Comparison of ENCODE assay signal across 18 cellular contexts in genomic region chr15:97867870-97868269, GRCh38.
DNase-seq lines count a peak whose midpoint lies in the region; ATAC-seq and TF ChIP-seq lines count a peak whose summit lies in the region.
"Had no signal": no experiment of that assay in that cellular context is flagged by ENCODE, and none has a peak within 500 bp of the region (broad histone marks: within the 10 kb centered on the region; RNA-seq: fewer than 3 reads in every experiment).

No MANE protein-coding gene starts in this region.

- H3K9me3 ChIP-seq in RWPE2 (ENCODE audit: severe bottlenecking): peaks cover 3% of the 10 kb centered on the region
- no peaks in the 10 kb centered on the region for H3K9me3 ChIP-seq in left ventricle myocardium inferior (replicated peaks)
- no peaks in the 10 kb centered on the region for H3K9me3 ChIP-seq in upper lobe of right lung
- H3K9me3 ChIP-seq: Caco-2, SJCRH30 had no signal

- H3K36me3 ChIP-seq in RWPE2 (ENCODE audit: low read depth) (no peaks in the 10 kb centered on the region), left ventricle myocardium inferior (no peaks in the 10 kb centered on the region), upper lobe of right lung (no peaks in the 10 kb centered on the region)
- H3K36me3 ChIP-seq: SJCRH30 had no signal

- no peak overlapping the region for H3K27ac ChIP-seq in RWPE2 (ENCODE audit: poor library complexity, severe bottlenecking)
- no peak overlapping the region for H3K27ac ChIP-seq in left ventricle myocardium inferior (replicated peaks)
- no peak overlapping the region for H3K27ac ChIP-seq in upper lobe of right lung
- H3K27ac ChIP-seq: SJCRH30 had no signal

- H3K4me3 ChIP-seq in RWPE2 (ENCODE audit: severe bottlenecking) (no peak overlapping the region), left ventricle myocardium inferior (no peak overlapping the region), upper lobe of right lung (no peak overlapping the region)
- H3K4me3 ChIP-seq: SJCRH30 had no signal

- ATAC-seq in Right ventricle myocardium superior (ENCODE audit: poor library complexity) (peak; percentile 97), RWPE2 (ENCODE audit: low read depth) (0 out of 3 replicates have a peak, but pooled peaks have one; percentile 26), upper lobe of right lung (peak; percentile 51)

- intact Hi-C loops in Right ventricle myocardium superior (cut with DNase I) (no loop called here), cardiac septum (cut with DNase I) (no loop called here), left ventricle myocardium inferior (cut with micrococcal nuclease) (no loop called here), upper lobe of right lung (cut with DNase I) (no loop called here)

- peak; percentile 40 for DNase-seq in Right ventricle myocardium superior
- DNase-seq in cardiac septum (ENCODE audit: low spot score): no peak
- no peak for DNase-seq in RWPE2 (ENCODE audit: low spot score)
- peak; percentile 38 for DNase-seq in left ventricle myocardium inferior
- DNase-seq in upper lobe of right lung: no peak
- no peak for DNase-seq in cerebellar cortex (ENCODE audit: low spot score)
- no peak for DNase-seq in kidney tubule cell (ENCODE audit: low spot score)
- no peak for DNase-seq in stimulated activated CD4-positive, alpha-beta T cell treated with anti-CD3 and anti-CD28 coated beads, Interleukin-4, amount 100 ng/mL, for 4 hours
- DNase-seq: Caco-2; CD4-positive, CD25-positive, alpha-beta regulatory T cell; GDM1; GOT3; NCI-H1105 treated with DMSO at 0.1 percent for 48 hours; NCI-H2029; NCI-H2171 treated with DMSO at 0.1 percent for 48 hours; NCI-H446; NCI-H526 treated with DMSO at 0.1 percent for 48 hours; SJCRH30 had no signal

- TF ChIP-seq CTCF in RWPE2 (IDR thresholded peaks at IDR 0.05; ENCODE audit: poor library complexity, severe bottlenecking): no peak
- TF ChIP-seq CTCF in left ventricle myocardium inferior (IDR thresholded peaks at IDR 0.05; ENCODE audit: borderline replicate concordance): no peak
- no peak for TF ChIP-seq CTCF in upper lobe of right lung (IDR thresholded peaks at IDR 0.05)

- H3K4me1 ChIP-seq in RWPE2 (ENCODE audit: insufficient read depth, poor library complexity, severe bottlenecking) (no peaks in the 10 kb centered on the region), left ventricle myocardium inferior (no peaks in the 10 kb centered on the region), upper lobe of right lung (no peaks in the 10 kb centered on the region)
- H3K4me1 ChIP-seq: Caco-2, SJCRH30 had no signal

- no peaks in the 10 kb centered on the region for H3K27me3 ChIP-seq in RWPE2 (ENCODE audit: insufficient read depth, poor library complexity, severe bottlenecking)
- H3K27me3 ChIP-seq in left ventricle myocardium inferior (ENCODE audit: low read depth): no peaks in the 10 kb centered on the region
- H3K27me3 ChIP-seq in upper lobe of right lung: no peaks in the 10 kb centered on the region
- H3K27me3 ChIP-seq: SJCRH30 had no signal

Comparison
In these comparisons a context has a peak if more than half of its experiments do, and no peak if none do; other contexts are left out.
1. DNase-seq: peak in Right ventricle myocardium superior (single experiment) and left ventricle myocardium inferior (single experiment); none in cardiac septum (single experiment), RWPE2 (single experiment), upper lobe of right lung (single experiment), cerebellar cortex (single experiment), kidney tubule cell (single experiment) and stimulated activated CD4-positive, alpha-beta T cell treated with anti-CD3 and anti-CD28 coated beads, Interleukin-4, amount 100 ng/mL, for 4 hours (0 of 2).
2. ATAC-seq: peak in every context shown above with its lines; median percentile 97 in Right ventricle myocardium superior; 51 in upper lobe of right lung; 26 in RWPE2.